In the genomic region with DNA sequence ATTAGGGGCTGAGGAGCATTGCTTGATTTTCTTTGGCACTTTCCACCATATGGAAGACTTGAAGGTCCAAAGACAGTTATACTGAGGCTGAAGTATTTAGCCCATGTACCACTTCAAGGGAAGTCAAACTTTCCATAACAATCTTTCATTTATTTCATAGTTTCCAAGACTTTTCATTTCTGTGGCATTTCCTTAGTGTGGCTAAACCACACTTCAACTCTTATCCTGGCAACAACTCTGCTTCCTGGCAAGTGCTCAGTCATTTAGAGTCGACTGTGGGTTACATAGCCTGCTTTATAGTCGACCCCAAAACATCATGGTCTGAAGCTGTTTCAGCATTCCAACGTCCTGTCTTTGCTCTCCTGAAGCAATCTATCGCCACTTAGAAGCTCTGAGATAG, we compare ENCODE assay signal across 1 cellular context.
TF ChIP-seq lines count a peak whose summit lies in the region.

No MANE protein-coding gene starts in this region.

TF ChIP-seq in SK-N-SH treated with all-trans-retinoic acid at 6 μM for 48 hours, 23 proteins besides CTCF, POLR2A, EP300 and RAD21 (continued from another document):
- TF ChIP-seq, protein P1, sequence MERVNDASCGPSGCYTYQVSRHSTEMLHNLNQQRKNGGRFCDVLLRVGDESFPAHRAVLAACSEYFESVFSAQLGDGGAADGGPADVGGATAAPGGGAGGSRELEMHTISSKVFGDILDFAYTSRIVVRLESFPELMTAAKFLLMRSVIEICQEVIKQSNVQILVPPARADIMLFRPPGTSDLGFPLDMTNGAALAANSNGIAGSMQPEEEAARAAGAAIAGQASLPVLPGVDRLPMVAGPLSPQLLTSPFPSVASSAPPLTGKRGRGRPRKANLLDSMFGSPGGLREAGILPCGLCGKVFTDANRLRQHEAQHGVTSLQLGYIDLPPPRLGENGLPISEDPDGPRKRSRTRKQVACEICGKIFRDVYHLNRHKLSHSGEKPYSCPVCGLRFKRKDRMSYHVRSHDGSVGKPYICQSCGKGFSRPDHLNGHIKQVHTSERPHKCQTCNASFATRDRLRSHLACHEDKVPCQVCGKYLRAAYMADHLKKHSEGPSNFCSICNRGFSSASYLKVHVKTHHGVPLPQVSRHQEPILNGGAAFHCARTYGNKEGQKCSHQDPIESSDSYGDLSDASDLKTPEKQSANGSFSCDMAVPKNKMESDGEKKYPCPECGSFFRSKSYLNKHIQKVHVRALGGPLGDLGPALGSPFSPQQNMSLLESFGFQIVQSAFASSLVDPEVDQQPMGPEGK (CRISPR knock-in tag; IDR thresholded peaks at IDR 0.05; ENCODE audit: borderline replicate concordance) = no peak
- TF ChIP-seq BACH2 (CRISPR knock-in tag; IDR thresholded peaks at IDR 0.05; ENCODE audit: borderline replicate concordance) (no peak), ISL1 (CRISPR knock-in tag; IDR thresholded peaks at IDR 0.05) (no peak), ZNF8 (CRISPR knock-in tag; IDR thresholded peaks at IDR 0.05) (no peak), PPARA (CRISPR knock-in tag; IDR thresholded peaks at IDR 0.05; ENCODE audit: borderline replicate concordance) (no peak), ZNF565 (CRISPR knock-in tag; conservative IDR thresholded peaks at IDR 0.05; ENCODE audit: low read depth) (no peak), ARNTL (CRISPR knock-in tag; IDR thresholded peaks at IDR 0.05; ENCODE audit: borderline replicate concordance, low read depth) (no peak)
